Comparison of ENCODE assay signal across 19 cellular contexts in genomic region chrX:15215366-15215765, GRCh38. TPM values are rescaled to one million over a fixed set of nuclear protein-coding genes. Genes with fewer than 3 reads are reported as not detected.
A peak's percentile ranks its signal among the peaks of the same experiment; 100 is the strongest.
DNase-seq lines count a peak whose midpoint lies in the region; TF ChIP-seq lines count a peak whose summit lies in the region.
"Had no signal": no experiment of that assay in that cellular context is flagged by ENCODE, and none has a peak within 500 bp of the region (broad histone marks: within the 10 kb centered on the region; RNA-seq: fewer than 3 reads in every experiment).

No MANE protein-coding gene starts in this region.

- H3K4me3 ChIP-seq in smooth muscle cell, result no peak overlapping the region
- H3K4me3 ChIP-seq: GM23338 had no signal

- DNase-seq in NCI-H1092 treated with DMSO at 0.1 percent for 48 hours (lab: John Stamatoyannopoulos, UW), result peak; percentile 19
- no peak for DNase-seq in NCI-H1092 (lab: John Stamatoyannopoulos, UW)
- peak; percentile 80 for DNase-seq in DMS 273 (lab: John Stamatoyannopoulos, UW; ENCODE audit: unreplicated experiment)
- peak; percentile 78 for DNase-seq in NCI-H2171 (lab: John Stamatoyannopoulos, UW)
- DNase-seq in cerebellar cortex (ENCODE audit: low spot score), result peak; percentile 81
- DNase-seq in NCI-H1105 (lab: John Stamatoyannopoulos, UW), result no peak
- no peak for DNase-seq in stimulated activated CD4-positive, alpha-beta T cell treated with anti-CD3 and anti-CD28 coated beads, Interleukin-4, amount 100 ng/mL, for 4 hours
- no peak for DNase-seq in smooth muscle cell (lab: John Stamatoyannopoulos, UW; ENCODE audit: unreplicated experiment)
- DNase-seq: BE2C; CD8-positive, alpha-beta memory T cell; DMS153; H9; Karpas-422; NCI-H187 treated with DMSO at 0.1 percent for 48 hours; NCI-H526; NK-92 treated with Interleukin-12 subunit alpha and Interleukin-12 subunit beta, amount 100 ng/mL, for 24 hours; T-helper 17 cell had no signal

- no peak overlapping the region for H3K4me2 ChIP-seq in smooth muscle cell
- H3K4me2 ChIP-seq: GM23338 had no signal

- no peaks in the 10 kb centered on the region for H3K36me3 ChIP-seq in smooth muscle cell (ENCODE audit: low read depth)
- H3K36me3 ChIP-seq: BE2C had no signal

- H3K79me2 ChIP-seq in smooth muscle cell (ENCODE audit: low read depth), result no peaks in the 10 kb centered on the region

- H3K9me3 ChIP-seq in smooth muscle cell (replicated peaks; ENCODE audit: low read depth), result no peaks in the 10 kb centered on the region
- H3K9me3 ChIP-seq: BE2C had no signal

- no peak overlapping the region for H3K9ac ChIP-seq in smooth muscle cell (ENCODE audit: low read depth)

- no peak overlapping the region for H3K27ac ChIP-seq in smooth muscle cell (ENCODE audit: low read depth)
- H3K27ac ChIP-seq: 22Rv1 had no signal

- 76% methylated on average over 2 of the region's 2 CpGs for WGBS in smooth muscle cell (ENCODE audit: low lambda C conversion rate)

- TF ChIP-seq CTCF in smooth muscle cell (IDR thresholded peaks at IDR 0.05; ENCODE audit: borderline replicate concordance, insufficient read depth, poor library complexity, severe bottlenecking), result no peak

- no peaks in the 10 kb centered on the region for H3F3A ChIP-seq in smooth muscle cell (ENCODE audit: low read depth)

- no peaks in the 10 kb centered on the region for H3K27me3 ChIP-seq in smooth muscle cell (ENCODE audit: low read depth)
- H3K27me3 ChIP-seq: BE2C had no signal

- no peaks in the 10 kb centered on the region for H3K4me1 ChIP-seq in smooth muscle cell (ENCODE audit: low read depth)
- H3K4me1 ChIP-seq: BE2C had no signal

- H4K20me1 ChIP-seq in smooth muscle cell (ENCODE audit: low read depth), result no peaks in the 10 kb centered on the region

- H2AFZ ChIP-seq in smooth muscle cell (ENCODE audit: low read depth), result no peak overlapping the region
- H2AFZ ChIP-seq: GM23338 had no signal

RNA-seq across cellular contexts. Expression of gene ASB9, which starts 54.5 kb away (rescaled TPM):
- 0.85 TPM in 1 of 2 replicates, not detected in the other for total RNA-seq in smooth muscle cell
- 0.39 TPM in 1 of 2 replicates, not detected in the other for polyA plus RNA-seq in smooth muscle cell
- total RNA-seq: H9, T-helper 17 cell had no signal

Comparison
In these comparisons a context has a peak if more than half of its experiments do, and no peak if none do; other contexts are left out.
1. DNase-seq: peak in NCI-H1092 treated with DMSO at 0.1 percent for 48 hours (single experiment), DMS 273 (single experiment), NCI-H2171 (single experiment) and cerebellar cortex (single experiment); none in NCI-H1092 (single experiment), NCI-H1105 (single experiment), stimulated activated CD4-positive, alpha-beta T cell treated with anti-CD3 and anti-CD28 coated beads, Interleukin-4, amount 100 ng/mL, for 4 hours (0 of 2) and smooth muscle cell (single experiment).